8 cellular contexts compared by ENCODE assay signal in genomic region chr9:3526903-3527652, GRCh38. TPM values are rescaled to one million over a fixed set of nuclear protein-coding genes. Genes with fewer than 3 reads are reported as not detected.
DNase-seq lines count a peak whose midpoint lies in the region; TF ChIP-seq lines count a peak whose summit lies in the region.

No MANE protein-coding gene starts in this region.

- H3K27me3 Mint-ChIP-seq in activated CD4-positive, alpha-beta T cell treated with anti-CD3 and anti-CD28 coated beads, Interleukin-2, amount 10 ng/mL, durations not matched to agents 7 days and 5 days: no peaks in the 10 kb centered on the region
- peaks cover 2% of the 10 kb centered on the region for H3K27me3 Mint-ChIP-seq in nephron progenitor cell (ENCODE audit: low read depth, poor library complexity)

- CTCF ChIA-PET in activated CD4-positive, alpha-beta T cell treated with anti-CD3 and anti-CD28 coated beads, Interleukin-2, amount 10 ng/mL, durations not matched to agents 7 days and 5 days (lab: Charles Lee): interaction anchor here (0.5 to 1.8 kb wide), 4 partner anchors 11 to 1149 kb away, joined by 3 to 8 read pairs (median 4); no protein-coding TSS in a partner anchor

- H3K27ac Mint-ChIP-seq in activated CD4-positive, alpha-beta T cell treated with anti-CD3 and anti-CD28 coated beads, Interleukin-2, amount 10 ng/mL, durations not matched to agents 7 days and 5 days: peak overlapping the region; percentile 100
- H3K27ac Mint-ChIP-seq in nephron progenitor cell: peak overlapping the region; percentile 100

- H3K9me3 ChIP-seq in Karpas-422 (ENCODE audit: low read length) (no peaks in the 10 kb centered on the region), esophagus muscularis mucosa (no peaks in the 10 kb centered on the region)

- intact Hi-C loops in esophagus muscularis mucosa (cut with DNase I): no loop called here

- no peaks in the 10 kb centered on the region for H3K9me2 ChIP-seq in Karpas-422 (replicated peaks; ENCODE audit: insufficient read depth, low read length)

- peak overlapping the region; percentile 96 for H3K4me3 Mint-ChIP-seq in activated CD4-positive, alpha-beta T cell treated with anti-CD3 and anti-CD28 coated beads, Interleukin-2, amount 10 ng/mL, durations not matched to agents 7 days and 5 days
- peak overlapping the region; percentile 99 for H3K4me3 Mint-ChIP-seq in nephron progenitor cell

- 22% methylated on average over 17 of the region's 23 CpGs for WGBS in esophagus muscularis mucosa

- peak overlapping the region; percentile 97 for H3K27ac ChIP-seq in Karpas-422 (ENCODE audit: low read length)
- peak overlapping the region; percentile 99 to 100 (median 100) for H3K27ac ChIP-seq in esophagus muscularis mucosa (replicated peaks in 1 of 4)

- peaks cover 76% of the 10 kb centered on the region for H3K79me2 ChIP-seq in Karpas-422 (ENCODE audit: low read length)

- H2AFZ ChIP-seq in Karpas-422 (ENCODE audit: low read length): no peak overlapping the region

- no peak for TF ChIP-seq EP300 in esophagus muscularis mucosa (IDR thresholded peaks at IDR 0.05)

- no peak for TF ChIP-seq POLR2A in esophagus muscularis mucosa (IDR thresholded peaks at IDR 0.05; ENCODE audit: low read depth)

- H3K36me3 Mint-ChIP-seq in activated CD4-positive, alpha-beta T cell treated with anti-CD3 and anti-CD28 coated beads, Interleukin-2, amount 10 ng/mL, durations not matched to agents 7 days and 5 days (ENCODE audit: low read depth): peaks cover 29% of the 10 kb centered on the region
- peaks cover 31% of the 10 kb centered on the region for H3K36me3 Mint-ChIP-seq in nephron progenitor cell (ENCODE audit: low read depth)

- DNase-seq in activated CD4-positive, alpha-beta T cell treated with anti-CD3 and anti-CD28 coated beads, Interleukin-2, amount 10 ng/mL, durations not matched to agents 7 days and 5 days: peak; percentile 80
- no peak for DNase-seq in activated CD4-positive, alpha-beta T cell treated with anti-CD3 and anti-CD28 coated beads, Interleukin-2, amount 50 U/mL, for 1 hour
- DNase-seq in H7 (no peak), Karpas-422 (peak; percentile 70), T-helper 2 cell (peak in 3 of 5 experiments; percentile 61 to 89 (median 77)), esophagus muscularis mucosa (ENCODE audit: extremely low spot score) (peak; percentile 92), nephron progenitor cell (no peak), iPS-NIHi7 (ENCODE audit: extremely low spot score) (no peak)

- no peaks in the 10 kb centered on the region for H3K27me3 ChIP-seq in H7 (ENCODE audit: control insufficient read depth, insufficient read depth, low read length)
- no peaks in the 10 kb centered on the region for H3K27me3 ChIP-seq in Karpas-422 (ENCODE audit: low read length)
- no peaks in the 10 kb centered on the region for H3K27me3 ChIP-seq in esophagus muscularis mucosa

- H3K9ac ChIP-seq in Karpas-422 (ENCODE audit: low read length): peak overlapping the region; percentile 100

- 0 out of 2 replicates have a peak, but pooled peaks cover 8% of the 10 kb centered on the region for H4K20me1 ChIP-seq in Karpas-422 (ENCODE audit: insufficient read depth, low read depth, low read length)

- H3K4me3 ChIP-seq in H7 (ENCODE audit: insufficient read depth, low read depth, low read length): peak overlapping the region; percentile 95
- peak overlapping the region; percentile 98 for H3K4me3 ChIP-seq in Karpas-422 (ENCODE audit: low read length)
- peak overlapping the region; percentile 85 to 98 (median 92) for H3K4me3 ChIP-seq in esophagus muscularis mucosa

- POLR2A ChIA-PET in activated CD4-positive, alpha-beta T cell treated with anti-CD3 and anti-CD28 coated beads, Interleukin-2, amount 10 ng/mL, durations not matched to agents 7 days and 5 days (lab: Charles Lee): interaction anchor here (0.8 to 1.0 kb wide), 2 partner anchors 51 to 1473 kb away, joined by 3 read pairs; no protein-coding TSS in a partner anchor

- TF ChIP-seq CTCF in esophagus muscularis mucosa (IDR thresholded peaks at IDR 0.05): no peak
- TF ChIP-seq CTCF in nephron progenitor cell (IDR thresholded peaks at IDR 0.05): no peak

- peak overlapping the region; percentile 91 for H3K4me2 ChIP-seq in Karpas-422 (ENCODE audit: low read depth, low read length, poor library complexity, severe bottlenecking)

- H3K4me1 ChIP-seq in Karpas-422 (ENCODE audit: low read length) (peaks cover 47% of the 10 kb centered on the region), esophagus muscularis mucosa (peaks cover 0 to 45% (median 44%) of the 10 kb centered on the region in 4 donors)

- H3K4me1 Mint-ChIP-seq in activated CD4-positive, alpha-beta T cell treated with anti-CD3 and anti-CD28 coated beads, Interleukin-2, amount 10 ng/mL, durations not matched to agents 7 days and 5 days: peaks cover 58% of the 10 kb centered on the region
- peaks cover 60% of the 10 kb centered on the region for H3K4me1 Mint-ChIP-seq in nephron progenitor cell

- H3K36me3 ChIP-seq in H7 (replicated peaks; ENCODE audit: control insufficient read depth, insufficient read depth, low read length): no peaks in the 10 kb centered on the region; the same call in 1 of the 2 replicates
- peaks cover 18% of the 10 kb centered on the region for H3K36me3 ChIP-seq in Karpas-422 (ENCODE audit: insufficient read depth, low read length)
- no peaks in the 10 kb centered on the region for H3K36me3 ChIP-seq in esophagus muscularis mucosa

- H3K9me3 Mint-ChIP-seq in activated CD4-positive, alpha-beta T cell treated with anti-CD3 and anti-CD28 coated beads, Interleukin-2, amount 10 ng/mL, durations not matched to agents 7 days and 5 days: peaks cover 2% of the 10 kb centered on the region
- H3K9me3 Mint-ChIP-seq in nephron progenitor cell: peaks cover 4% of the 10 kb centered on the region

RNA-seq across cellular contexts. Expression of gene RFX3, which starts 1.3 kb away (rescaled TPM):
- 10 to 100 TPM; 11.8 to 12.5 TPM for total RNA-seq in activated CD4-positive, alpha-beta T cell treated with anti-CD3 and anti-CD28 coated beads, Interleukin-2, amount 10 ng/mL, durations not matched to agents 7 days and 5 days
- 3.7 and 4.3 TPM in 2 replicates for total RNA-seq in H7 (2014; rRNA removed; shearing (Covaris generic))
- 24.3 and 31.2 TPM in 2 replicates for total RNA-seq in Karpas-422 (2014; rRNA removed; shearing (Covaris generic); ENCODE audit: low replicate concordance)
- 1 to 10 TPM; 4.5 to 7.9 (median 5.5) TPM for total RNA-seq in esophagus muscularis mucosa

Comparison
In these comparisons a context has a peak if more than half of its experiments do, and no peak if none do; other contexts are left out.
1. DNase-seq: peak in activated CD4-positive, alpha-beta T cell treated with anti-CD3 and anti-CD28 coated beads, Interleukin-2, amount 10 ng/mL, durations not matched to agents 7 days and 5 days (single experiment), Karpas-422 (single experiment), T-helper 2 cell (3 of 5) and esophagus muscularis mucosa (single experiment); none in activated CD4-positive, alpha-beta T cell treated with anti-CD3 and anti-CD28 coated beads, Interleukin-2, amount 50 U/mL, for 1 hour (single experiment), H7 (single experiment), nephron progenitor cell (single experiment) and iPS-NIHi7 (single experiment).
2. Peak in every context shown above with its lines, with median percentiles within 50 percentile points of each other: H3K4me3 ChIP-seq.